Comparison of ENCODE assay signal across 20 cellular contexts in genomic region chr3:16406175-16406574, GRCh38.
DNase-seq lines count a peak whose midpoint lies in the region; ATAC-seq and FAIRE-seq lines count a peak whose summit lies in the region.
"Had no signal": no experiment of that assay in that cellular context is flagged by ENCODE, and none has a peak within 500 bp of the region (broad histone marks: within the 10 kb centered on the region; RNA-seq: fewer than 3 reads in every experiment).

No MANE protein-coding gene starts in this region.

- no peaks in the 10 kb centered on the region for H3K9me3 Mint-ChIP-seq in activated naive CD4-positive, alpha-beta T cell treated with anti-CD3 and anti-CD28 coated beads for 36 hours

- no peak overlapping the region for H2BK120ac ChIP-seq in mesenchymal stem cell (ENCODE audit: low read depth, low read length)

- H3K79me1 ChIP-seq in mesenchymal stem cell (replicated peaks; ENCODE audit: low read length, poor library complexity, severe bottlenecking): peaks cover 31% of the 10 kb centered on the region

- H3K18ac ChIP-seq in mesenchymal stem cell (ENCODE audit: low read depth in 1 of 2, low read length in 2 of 2): no peak overlapping the region

- H3K4me1 Mint-ChIP-seq in activated naive CD4-positive, alpha-beta T cell treated with anti-CD3 and anti-CD28 coated beads for 36 hours (ENCODE audit: low read depth): peaks cover 27% of the 10 kb centered on the region

- intact Hi-C loops in activated naive CD4-positive, alpha-beta T cell treated with anti-CD3 and anti-CD28 coated beads for 36 hours (cut with micrococcal nuclease): no loop called here

- H4K91ac ChIP-seq in mesenchymal stem cell (ENCODE audit: low read length): no peak overlapping the region

- H3K9ac ChIP-seq in mesenchymal stem cell (ENCODE audit: low read length): no peak overlapping the region
- H3K9ac ChIP-seq: BLaER1 treated with 17β-estradiol and CSF1 and Interleukin-3, amounts not matched to agents 10 nM and 100 nM; GM23248 had no signal

- no peak overlapping the region for H2AFZ ChIP-seq in mesenchymal stem cell (ENCODE audit: low read depth, low read length)
- H2AFZ ChIP-seq: GM23248 had no signal

- no peak overlapping the region for H4K8ac ChIP-seq in mesenchymal stem cell (ENCODE audit: low read length)

- FAIRE-seq in GM19239 (lab: Jason Lieb, UNC): peak; percentile 55
- FAIRE-seq: HTR-8/SVneo, RCC 7860 had no signal

- H3K4me3 ChIP-seq in mesenchymal stem cell (ENCODE audit: insufficient read depth in 1 of 2, low read depth in 1 of 2, low read length in 2 of 2): no peak overlapping the region
- H3K4me3 ChIP-seq: BLaER1 treated with 17β-estradiol and CSF1 and Interleukin-3, amounts not matched to agents 10 nM and 100 nM; GM23248 had no signal

- no peak overlapping the region for H3K4me3 Mint-ChIP-seq in activated naive CD4-positive, alpha-beta T cell treated with anti-CD3 and anti-CD28 coated beads for 36 hours

- no peaks in the 10 kb centered on the region for H3K27me3 Mint-ChIP-seq in activated naive CD4-positive, alpha-beta T cell treated with anti-CD3 and anti-CD28 coated beads for 36 hours (ENCODE audit: low read depth)

- CTCF ChIA-PET in activated naive CD4-positive, alpha-beta T cell treated with anti-CD3 and anti-CD28 coated beads for 36 hours (lab: Charles Lee): no interaction called here

- no peak overlapping the region for H3K27ac Mint-ChIP-seq in activated naive CD4-positive, alpha-beta T cell treated with anti-CD3 and anti-CD28 coated beads for 36 hours

- no peak overlapping the region for H3K4ac ChIP-seq in mesenchymal stem cell (ENCODE audit: low read depth in 1 of 2, low read length in 2 of 2)

- DNase-seq in NCI-H2227 (lab: John Stamatoyannopoulos, UW; ENCODE audit: unreplicated experiment) (peak; percentile 22), NCI-H2227 treated with DMSO at 0.1 percent for 48 hours (lab: John Stamatoyannopoulos, UW) (no peak), GM19239 (ENCODE audit: insufficient read length, low spot score) (no peak), NCI-H774 (lab: John Stamatoyannopoulos, UW) (peak; percentile 22), mesenchymal stem cell (no peak), germinal center (ENCODE audit: low spot score) (no peak)
- DNase-seq in activated naive CD4-positive, alpha-beta T cell treated with anti-CD3 and anti-CD28 coated beads for 36 hours: no peak
- DNase-seq: GM23248, KBM-7, NCI-H1092, NCI-H1930, NCI-H226, NCI-H526 treated with DMSO at 0.1 percent for 48 hours, SHP77 had no signal

- H2BK12ac ChIP-seq in mesenchymal stem cell (ENCODE audit: low read length in 2 of 2): no peak overlapping the region

- H3K9me3 ChIP-seq in mesenchymal stem cell (ENCODE audit: control insufficient read depth, low read length): no peaks in the 10 kb centered on the region

- H3K27me3 ChIP-seq in mesenchymal stem cell (ENCODE audit: control insufficient read depth in 1 of 2, insufficient read depth in 1 of 2, low read length in 2 of 2): no peaks in the 10 kb centered on the region
- H3K27me3 ChIP-seq: BLaER1 treated with 17β-estradiol and CSF1 and Interleukin-3, amounts not matched to agents 10 nM and 100 nM had no signal

- H3K4me2 ChIP-seq in mesenchymal stem cell (ENCODE audit: low read length, poor library complexity, severe bottlenecking): no peak overlapping the region
- H3K4me2 ChIP-seq: BLaER1 treated with 17β-estradiol and CSF1 and Interleukin-3, amounts not matched to agents 10 nM and 100 nM had no signal

- peak overlapping the region; percentile 22 for H2AK5ac ChIP-seq in mesenchymal stem cell (ENCODE audit: low read length, severe bottlenecking)

- H2BK5ac ChIP-seq in mesenchymal stem cell (ENCODE audit: low read depth, low read length, poor library complexity, severe bottlenecking): no peak overlapping the region

- no peak overlapping the region for H3K27ac ChIP-seq in mesenchymal stem cell (ENCODE audit: low read length, poor library complexity, severe bottlenecking)
- H3K27ac ChIP-seq: BLaER1 treated with 17β-estradiol and CSF1 and Interleukin-3, amounts not matched to agents 10 nM and 100 nM; GM23248 had no signal

- 86% methylated on average over 5 of the region's 5 CpGs for WGBS in mesenchymal stem cell

- H3K14ac ChIP-seq in mesenchymal stem cell (ENCODE audit: low read length in 2 of 2): no peak overlapping the region

- no peak for ATAC-seq in GM21786 (IDR thresholded peaks at IDR 0.05; ENCODE audit: unreplicated experiment)
- ATAC-seq: HCT116, SK-N-SH treated with all-trans-retinoic acid at 6 μM for 48 hours had no signal

- no peak overlapping the region for H3K23ac ChIP-seq in mesenchymal stem cell (ENCODE audit: low read length in 2 of 2)

- H2BK15ac ChIP-seq in mesenchymal stem cell (ENCODE audit: low read depth, poor library complexity, severe bottlenecking): no peak overlapping the region

- peaks cover 32% of the 10 kb centered on the region for H3K36me3 Mint-ChIP-seq in activated naive CD4-positive, alpha-beta T cell treated with anti-CD3 and anti-CD28 coated beads for 36 hours (ENCODE audit: low read depth)

- H3K36me3 ChIP-seq in mesenchymal stem cell (ENCODE audit: control insufficient read depth in 1 of 2, insufficient read depth in 2 of 2, low read depth in 1 of 2, low read length in 2 of 2): peaks cover 19 to 23% of the 10 kb centered on the region in 2 experiments

- H3K4me1 ChIP-seq in mesenchymal stem cell (ENCODE audit: control insufficient read depth, insufficient read depth, low read depth, low read length): peaks cover 25% of the 10 kb centered on the region

Comparison
In these comparisons a context has a peak if more than half of its experiments do, and no peak if none do; other contexts are left out.
1. DNase-seq: peak in NCI-H2227 (single experiment) and NCI-H774 (single experiment); none in NCI-H2227 treated with DMSO at 0.1 percent for 48 hours (single experiment), GM19239 (single experiment), mesenchymal stem cell (single experiment), germinal center (single experiment) and activated naive CD4-positive, alpha-beta T cell treated with anti-CD3 and anti-CD28 coated beads for 36 hours (single experiment).